ENCODE assay signal across 19 cellular contexts in genomic region chr17:16313159-16314090, GRCh38. TPM values are rescaled to one million over a fixed set of nuclear protein-coding genes. Genes with fewer than 3 reads are reported as not detected.
DNase-seq lines count a peak whose midpoint lies in the region; FAIRE-seq and TF ChIP-seq lines count a peak whose summit lies in the region.
"Had no signal": no experiment of that assay in that cellular context is flagged by ENCODE, and none has a peak within 500 bp of the region (broad histone marks: within the 10 kb centered on the region; RNA-seq: fewer than 3 reads in every experiment).

No MANE protein-coding gene starts in this region.

- H3K4me3 ChIP-seq in SJCRH30, result no peak overlapping the region
- H3K4me3 ChIP-seq in smooth muscle cell, result no peak overlapping the region
- H3K4me3 ChIP-seq: gastroesophageal sphincter, vagina had no signal

- peaks cover 11% of the 10 kb centered on the region; the same call in 1 of the 2 replicates for H3K4me1 ChIP-seq in SJCRH30
- peaks cover 4% of the 10 kb centered on the region for H3K4me1 ChIP-seq in smooth muscle cell (ENCODE audit: low read depth)
- H3K4me1 ChIP-seq: gastroesophageal sphincter, vagina had no signal

- no peaks in the 10 kb centered on the region for H3K27me3 ChIP-seq in SJCRH30
- H3K27me3 ChIP-seq in smooth muscle cell (ENCODE audit: low read depth), result no peaks in the 10 kb centered on the region
- H3K27me3 ChIP-seq: gastroesophageal sphincter, vagina had no signal

- H3K27ac ChIP-seq in SJCRH30 (no peak overlapping the region), smooth muscle cell (ENCODE audit: low read depth) (no peak overlapping the region)
- H3K27ac ChIP-seq: gastroesophageal sphincter, HL-60, vagina had no signal

- no peaks in the 10 kb centered on the region; the same call in 1 of the 2 replicates for H3K36me3 ChIP-seq in SJCRH30
- no peaks in the 10 kb centered on the region for H3K36me3 ChIP-seq in smooth muscle cell (ENCODE audit: low read depth)
- H3K36me3 ChIP-seq: vagina had no signal

- WGBS in smooth muscle cell (ENCODE audit: low lambda C conversion rate), result 53% methylated on average over 7 of the region's 7 CpGs

- TF ChIP-seq CTCF in GM10266 (IDR thresholded peaks at IDR 0.05; ENCODE audit: control insufficient read depth, insufficient read depth, low read depth, missing control alignments) (no peak), smooth muscle cell (IDR thresholded peaks at IDR 0.05; ENCODE audit: borderline replicate concordance, insufficient read depth, poor library complexity, severe bottlenecking) (no peak)

- FAIRE-seq in HTR-8/SVneo (lab: Jason Lieb, UNC), result no peak
- FAIRE-seq: D721Med, endothelial cell of umbilical vein had no signal

- no peak overlapping the region for H2AFZ ChIP-seq in smooth muscle cell (ENCODE audit: low read depth)

- peak; percentile 32 for DNase-seq in GM10266 (ENCODE audit: extremely low spot score)
- DNase-seq in SJCRH30, result peak; percentile 62 to 76
- DNase-seq in glomerular visceral epithelial cell (ENCODE audit: extremely low spot score), result peak; percentile 81
- no peak for DNase-seq in smooth muscle cell (lab: John Stamatoyannopoulos, UW; ENCODE audit: unreplicated experiment)
- DNase-seq in HTR-8/SVneo (ENCODE audit: insufficient read length, low spot score), result no peak
- no peak for DNase-seq in NCI-H2029 treated with DMSO at 0.1 percent for 48 hours (lab: John Stamatoyannopoulos, UW)
- DNase-seq in putamen (ENCODE audit: low spot score), result no peak
- DNase-seq: activated CD4-positive, alpha-beta T cell treated with anti-CD3 and anti-CD28 coated beads for 48 hours; activated naive CD8-positive, alpha-beta T cell treated with anti-CD3 and anti-CD28 coated beads, Interleukin-2, amount 10 ng/mL, durations not matched to agents 7 days and 5 days; activated T-cell treated with anti-CD3 and anti-CD28 coated beads, Interleukin-2, amount 50 U/mL, for 1 hour; NCI-H748 treated with DMSO at 0.1 percent for 48 hours; occipital lobe; RPMI8226; T-helper 1 cell had no signal

- H4K20me1 ChIP-seq in smooth muscle cell (ENCODE audit: low read depth), result no peaks in the 10 kb centered on the region

- H3K9me3 ChIP-seq in SJCRH30 (replicated peaks) (no peaks in the 10 kb centered on the region; the same call in 1 of the 2 replicates), smooth muscle cell (replicated peaks; ENCODE audit: low read depth) (no peaks in the 10 kb centered on the region)
- H3K9me3 ChIP-seq: gastroesophageal sphincter, vagina had no signal

- no peak overlapping the region for H3K9ac ChIP-seq in smooth muscle cell (ENCODE audit: low read depth)

- peaks cover 6% of the 10 kb centered on the region for H3F3A ChIP-seq in smooth muscle cell (ENCODE audit: low read depth)

- no peaks in the 10 kb centered on the region for H3K79me2 ChIP-seq in smooth muscle cell (ENCODE audit: low read depth)

- peak overlapping the region; percentile 36 for H3K4me2 ChIP-seq in smooth muscle cell

RNA-seq across cellular contexts. Expression of gene CENPV, which starts 39.8 kb away (rescaled TPM):
- 50.2 and 51.5 TPM in 2 replicates for total RNA-seq in SJCRH30 (2014; rRNA removed; shearing (Covaris generic))
- 17.5 and 21.2 TPM in 2 replicates for total RNA-seq in smooth muscle cell
- polyA plus RNA-seq in smooth muscle cell, result 33.9 and 44.5 TPM in 2 replicates

Comparison
In these comparisons a context has a peak if more than half of its experiments do, and no peak if none do; other contexts are left out.
1. DNase-seq: peak in GM10266 (single experiment), SJCRH30 (2 of 2) and glomerular visceral epithelial cell (single experiment); none in smooth muscle cell (single experiment), HTR-8/SVneo (single experiment), NCI-H2029 treated with DMSO at 0.1 percent for 48 hours (single experiment) and putamen (single experiment).